In the genomic region with DNA sequence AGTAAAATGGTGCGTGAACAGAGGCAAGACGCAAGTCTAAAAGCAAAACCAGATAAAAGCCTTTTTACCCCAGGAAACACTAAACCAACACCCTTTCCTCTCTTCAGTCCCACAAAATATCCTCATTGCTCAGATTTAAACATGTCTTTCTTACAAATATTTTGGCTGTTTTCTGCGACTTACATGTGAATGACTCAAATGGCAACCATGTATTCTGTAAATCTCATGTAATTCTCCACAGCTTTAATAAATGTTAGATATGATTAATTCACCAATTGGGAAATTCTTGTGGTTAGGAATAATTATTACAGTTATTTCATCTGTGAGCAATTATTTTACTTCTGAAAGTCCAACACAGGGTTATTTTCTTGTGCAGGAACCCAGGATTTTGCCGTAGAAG, we compare ENCODE assay signal across 1 cellular context.
TF ChIP-seq lines count a peak whose summit lies in the region.

No MANE protein-coding gene starts in this region.

TF ChIP-seq in IMR-90, 13 proteins besides CTCF, POLR2A, EP300 and RAD21 (continued from another document):
- TF ChIP-seq, protein P1, sequence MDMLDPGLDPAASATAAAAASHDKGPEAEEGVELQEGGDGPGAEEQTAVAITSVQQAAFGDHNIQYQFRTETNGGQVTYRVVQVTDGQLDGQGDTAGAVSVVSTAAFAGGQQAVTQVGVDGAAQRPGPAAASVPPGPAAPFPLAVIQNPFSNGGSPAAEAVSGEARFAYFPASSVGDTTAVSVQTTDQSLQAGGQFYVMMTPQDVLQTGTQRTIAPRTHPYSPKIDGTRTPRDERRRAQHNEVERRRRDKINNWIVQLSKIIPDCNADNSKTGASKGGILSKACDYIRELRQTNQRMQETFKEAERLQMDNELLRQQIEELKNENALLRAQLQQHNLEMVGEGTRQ (IDR thresholded peaks at IDR 0.05; ENCODE audit: low read depth, low read length): no peak
- TF ChIP-seq MAZ (IDR thresholded peaks at IDR 0.05; ENCODE audit: borderline replicate concordance, low read depth, low read length) (no peak), MAFK (IDR thresholded peaks at IDR 0.05; ENCODE audit: low read depth, low read length) (no peak)
